ENCODE assay signal across 8 cellular contexts in the genomic region with DNA sequence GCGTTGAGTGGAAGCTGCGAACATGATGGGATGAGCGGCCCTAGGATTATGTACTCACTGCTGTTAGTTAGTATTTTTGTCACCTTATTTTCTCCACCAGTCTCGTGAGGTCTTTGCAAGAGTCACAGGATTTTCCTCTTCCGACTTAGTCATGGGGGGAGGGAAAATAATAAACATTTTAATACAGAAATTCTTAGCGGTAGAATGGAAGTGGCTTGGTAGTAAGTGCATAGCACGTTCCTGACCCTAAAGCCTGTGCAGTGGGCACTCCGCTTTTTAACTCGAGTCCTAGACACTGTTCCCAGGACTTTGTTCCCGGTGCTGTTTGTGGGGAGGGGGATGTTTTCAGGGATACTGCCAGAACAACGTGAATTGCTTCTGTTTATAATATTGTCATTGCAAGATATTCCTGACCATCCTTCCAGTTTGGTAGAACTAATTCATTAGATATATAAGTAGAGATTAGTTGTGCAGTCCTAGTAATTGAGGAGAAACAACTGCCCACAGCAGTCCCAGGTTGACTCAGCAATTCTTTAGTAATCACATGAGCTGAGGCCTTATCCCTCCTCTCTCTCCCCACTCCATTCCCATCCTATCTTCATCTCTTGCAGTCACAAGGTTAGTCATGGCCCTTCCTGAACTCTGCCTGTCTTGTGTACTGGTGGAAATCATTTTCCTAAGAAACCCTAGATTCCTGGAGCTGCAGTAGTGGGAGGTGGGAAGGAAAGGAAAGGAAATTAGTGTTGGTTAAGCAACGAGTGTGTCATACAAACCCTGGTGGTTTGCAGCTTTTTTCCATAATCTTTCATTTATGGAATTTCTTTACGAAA. TPM values are rescaled to one million over a fixed set of nuclear protein-coding genes. Genes with fewer than 3 reads are reported as not detected.
DNase-seq lines count a peak whose midpoint lies in the region; ATAC-seq and TF ChIP-seq lines count a peak whose summit lies in the region.

No MANE protein-coding gene starts in this region.

- H3K27ac Mint-ChIP-seq in GM23338 = no peak overlapping the region
- H3K27ac Mint-ChIP-seq in naive thymus-derived CD8-positive, alpha-beta T cell = no peak overlapping the region

- H3K9me3 ChIP-seq in gastroesophageal sphincter = no peaks in the 10 kb centered on the region

- H3K27me3 Mint-ChIP-seq in GM23338 (ENCODE audit: insufficient read depth, low read depth, poor library complexity) = no peaks in the 10 kb centered on the region
- no peaks in the 10 kb centered on the region for H3K27me3 Mint-ChIP-seq in naive thymus-derived CD8-positive, alpha-beta T cell

- POLR2A ChIA-PET in naive thymus-derived CD8-positive, alpha-beta T cell (lab: Charles Lee) = interaction anchor here (0.6 to 0.9 kb wide), 3 partner anchors 413 to 1779 kb away, joined by 3 to 6 read pairs (median 4); partner anchors contain the start of gene PPM1A

- no peak for TF ChIP-seq POLR2A in gastroesophageal sphincter (IDR thresholded peaks at IDR 0.05)

- no peaks in the 10 kb centered on the region for H3K9me2 ChIP-seq in GM23338 (ENCODE audit: insufficient read depth)

- H3K36me3 ChIP-seq in GM23338 (ENCODE audit: insufficient read depth) (no peaks in the 10 kb centered on the region; the same call in 1 of the 2 replicates), gastroesophageal sphincter (peaks cover 0 to 17% of the 10 kb centered on the region in 2 donors)

- TF ChIP-seq CTCF in GM23338 (conservative IDR thresholded peaks at IDR 0.05; ENCODE audit: low read depth in 2 of 2) (no peak), gastroesophageal sphincter (IDR thresholded peaks at IDR 0.05) (no peak)

- peaks cover 16% of the 10 kb centered on the region; the same call in 2 of the 3 replicates for H3K4me1 Mint-ChIP-seq in GM23338
- peaks cover 8 to 19% (median 16%) of the 10 kb centered on the region in 4 donors for H3K4me1 Mint-ChIP-seq in naive thymus-derived CD8-positive, alpha-beta T cell

- intact Hi-C loops in sciatic nerve (cut with DNase I) = no loop called here

- peak; percentile 13 for DNase-seq in Ammon's horn (ENCODE audit: low spot score)
- peak; percentile 19 for DNase-seq in GM23338 (ENCODE audit: low spot score)
- DNase-seq in SHP77 treated with DMSO at 0.1 percent for 48 hours (lab: John Stamatoyannopoulos, UW) = peak; percentile 21
- DNase-seq in sciatic nerve (ENCODE audit: low spot score) = no peak
- no peak for DNase-seq in stimulated activated CD4-positive, alpha-beta T cell treated with anti-CD3 and anti-CD28 coated beads, Interleukin-15, amount 100 ng/mL, for 24 hours
- no peak for DNase-seq in activated naive CD4-positive, alpha-beta T cell treated with anti-CD3 and anti-CD28 coated beads, Interleukin-2, amount 50 U/mL, for 16 hours
- no peak for DNase-seq in naive thymus-derived CD8-positive, alpha-beta T cell

- H3F3A ChIP-seq in GM23338 (replicated peaks; ENCODE audit: low read depth) = no peaks in the 10 kb centered on the region

- WGBS in gastroesophageal sphincter (ENCODE audit: low coverage in 1 of 2), 2 donors = 7 to 11% methylated on average over 13 of the region's 13 CpGs

- H3K4me2 ChIP-seq in GM23338 = peak overlapping the region; percentile 95

- no peaks in the 10 kb centered on the region for H4K20me1 ChIP-seq in GM23338 (replicated peaks; ENCODE audit: insufficient read depth)

- H3K27ac ChIP-seq in GM23338 (ENCODE audit: low read depth) = peak overlapping the region; percentile 51
- H3K27ac ChIP-seq in gastroesophageal sphincter = peak overlapping the region; percentile 2 to 94 (median 92)

- H3K4me1 ChIP-seq in GM23338 (ENCODE audit: insufficient read depth) = peaks cover 5% of the 10 kb centered on the region; the same call in 1 of the 2 replicates
- H3K4me1 ChIP-seq in gastroesophageal sphincter = peaks cover 8 to 58% (median 11%) of the 10 kb centered on the region in 3 donors

- H3K9me3 Mint-ChIP-seq in GM23338 = no peaks in the 10 kb centered on the region
- no peaks in the 10 kb centered on the region for H3K9me3 Mint-ChIP-seq in naive thymus-derived CD8-positive, alpha-beta T cell

- H3K36me3 Mint-ChIP-seq in GM23338 (ENCODE audit: low read depth) = peaks cover 10% of the 10 kb centered on the region; the same call in 2 of the 3 replicates
- peaks cover 4 to 23% (median 15%) of the 10 kb centered on the region in 3 donors for H3K36me3 Mint-ChIP-seq in naive thymus-derived CD8-positive, alpha-beta T cell

- peak overlapping the region; percentile 89 for H3K4me3 ChIP-seq in GM23338
- peak overlapping the region; percentile 49 to 81 for H3K4me3 ChIP-seq in gastroesophageal sphincter

- peaks cover 41% of the 10 kb centered on the region for H3K79me2 ChIP-seq in GM23338 (replicated peaks; ENCODE audit: insufficient read depth)

- peak overlapping the region; percentile 99 for H2AFZ ChIP-seq in GM23338

- H3K27me3 ChIP-seq in GM23338 (ENCODE audit: insufficient read depth) = no peaks in the 10 kb centered on the region
- no peaks in the 10 kb centered on the region for H3K27me3 ChIP-seq in gastroesophageal sphincter

- ATAC-seq in GM23338 (peak; percentile 6; the same call in 2 of the 3 replicates), gastroesophageal sphincter (peak; percentile 31), sciatic nerve (peak; percentile 43)
- ATAC-seq in naive thymus-derived CD8-positive, alpha-beta T cell = no peak

- H3K4me3 Mint-ChIP-seq in GM23338 = no peak overlapping the region
- no peak overlapping the region for H3K4me3 Mint-ChIP-seq in naive thymus-derived CD8-positive, alpha-beta T cell

- TF ChIP-seq EP300 in gastroesophageal sphincter (IDR thresholded peaks at IDR 0.05) = no peak

TF ChIP-seq in GM23338, 12 proteins besides CTCF, POLR2A, EP300 and RAD21 (continues in another document):
- no peak for TF ChIP-seq ZNF462 (CRISPR knock-in tag; IDR thresholded peaks at IDR 0.05)

RNA-seq across cellular contexts. Expression of gene SLC38A6, which starts 0.8 kb away (rescaled TPM):
- total RNA-seq in GM23338 (2014; rRNA removed; shearing (Covaris generic)) = 9.8 and 23.2 TPM in 2 replicates
- polyA plus RNA-seq in GM23338 (2016; fragmentation: Nextera tagmentation; extraction: Ambion mirVana) = 11.9 TPM in 2 replicates
- total RNA-seq in gastroesophageal sphincter (10 to 100 TPM; 11.9 to 19.9 (median 16.2) TPM), sciatic nerve (29.3 TPM)
- 10 to 100 TPM; 14.0 to 15.7 TPM for total RNA-seq in naive thymus-derived CD8-positive, alpha-beta T cell
- 1 to 10 TPM; 3.6 to 7.8 (median 7.7) TPM for polyA plus RNA-seq in naive thymus-derived CD8-positive, alpha-beta T cell

RNA-seq across cellular contexts. Expression of gene TRMT5, which starts 1.0 kb away (rescaled TPM):
- total RNA-seq in GM23338 (2014; rRNA removed; shearing (Covaris generic)) = 18.4 and 31.9 TPM in 2 replicates
- polyA plus RNA-seq in GM23338 (2016; fragmentation: Nextera tagmentation; extraction: Ambion mirVana) = 9.6 and 9.8 TPM in 2 replicates
- total RNA-seq in gastroesophageal sphincter = 10 to 100 TPM in 3 of 4 donors, 1 to 10 TPM in 1; 7.5 to 16.5 (median 11.6) TPM
- 14.6 TPM for total RNA-seq in sciatic nerve
- 10 to 100 TPM; 10.8 to 12.6 TPM for total RNA-seq in naive thymus-derived CD8-positive, alpha-beta T cell
- 1 to 10 TPM; 2.5 to 7.6 (median 3.8) TPM for polyA plus RNA-seq in naive thymus-derived CD8-positive, alpha-beta T cell

Comparison
In these comparisons a context has a peak if more than half of its experiments do, and no peak if none do; other contexts are left out.
1. DNase-seq: peak in Ammon's horn (single experiment), GM23338 (single experiment) and SHP77 treated with DMSO at 0.1 percent for 48 hours (single experiment); none in sciatic nerve (single experiment), stimulated activated CD4-positive, alpha-beta T cell treated with anti-CD3 and anti-CD28 coated beads, Interleukin-15, amount 100 ng/mL, for 24 hours (single experiment), activated naive CD4-positive, alpha-beta T cell treated with anti-CD3 and anti-CD28 coated beads, Interleukin-2, amount 50 U/mL, for 16 hours (single experiment) and naive thymus-derived CD8-positive, alpha-beta T cell (0 of 10).
2. ATAC-seq: peak in GM23338 (single experiment), gastroesophageal sphincter (single experiment) and sciatic nerve (single experiment); none in naive thymus-derived CD8-positive, alpha-beta T cell (0 of 2).